Comparison of ENCODE assay signal across 3 cellular contexts in genomic region chr5:82246960-82247574, GRCh38.
A peak's percentile ranks its signal among the peaks of the same experiment; 100 is the strongest.
TF ChIP-seq lines count a peak whose summit lies in the region.

No MANE protein-coding gene starts in this region.

TF ChIP-seq in SK-N-SH treated with all-trans-retinoic acid at 6 μM for 48 hours, 23 proteins besides CTCF, POLR2A, EP300 and RAD21:
- TF ChIP-seq ZFP3 (CRISPR knock-in tag; IDR thresholded peaks at IDR 0.05) (no peak), ZFP30 (CRISPR knock-in tag; IDR thresholded peaks at IDR 0.05) (peak; percentile 74)
TF ChIP-seq in SK-N-SH treated with all-trans-retinoic acid at 6 μM for 48 hours: peak in this region for 1.

TF ChIP-seq in SK-N-SH, 30 proteins besides CTCF, POLR2A, EP300 and RAD21:
- TF ChIP-seq JUND (IDR thresholded peaks at IDR 0.05) (no peak), RFX5 (IDR thresholded peaks at IDR 0.05; ENCODE audit: low read length) (no peak), REST (IDR thresholded peaks at IDR 0.05; ENCODE audit: low read depth, low read length) (no peak), ZBTB33 (IDR thresholded peaks at IDR 0.05; ENCODE audit: borderline replicate concordance, low read depth) (no peak), NRF1 (IDR thresholded peaks at IDR 0.05; ENCODE audit: low read depth, low read length) (no peak), POLR2AphosphoS5 (IDR thresholded peaks at IDR 0.05; ENCODE audit: low read depth, low read length) (no peak), FOXM1 (IDR thresholded peaks at IDR 0.05; ENCODE audit: low read depth) (no peak)
- TF ChIP-seq, protein P1, sequence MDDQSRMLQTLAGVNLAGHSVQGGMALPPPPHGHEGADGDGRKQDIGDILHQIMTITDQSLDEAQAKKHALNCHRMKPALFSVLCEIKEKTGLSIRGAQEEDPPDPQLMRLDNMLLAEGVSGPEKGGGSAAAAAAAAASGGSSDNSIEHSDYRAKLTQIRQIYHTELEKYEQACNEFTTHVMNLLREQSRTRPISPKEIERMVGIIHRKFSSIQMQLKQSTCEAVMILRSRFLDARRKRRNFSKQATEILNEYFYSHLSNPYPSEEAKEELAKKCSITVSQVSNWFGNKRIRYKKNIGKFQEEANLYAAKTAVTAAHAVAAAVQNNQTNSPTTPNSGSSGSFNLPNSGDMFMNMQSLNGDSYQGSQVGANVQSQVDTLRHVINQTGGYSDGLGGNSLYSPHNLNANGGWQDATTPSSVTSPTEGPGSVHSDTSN (IDR thresholded peaks at IDR 0.05): no peak

TF ChIP-seq in K562, 482 proteins besides CTCF, POLR2A, EP300 and RAD21:
- TF ChIP-seq ZNF280B (CRISPR knock-in tag; IDR thresholded peaks at IDR 0.05): 0 out of 2 replicates have a peak, but pooled peaks have one; percentile 63
- peak in 1 of 2 experiments; percentile 70; a peak in 2 of 3 replicates for TF ChIP-seq CBX3 (IDR thresholded peaks at IDR 0.05; ENCODE audit: borderline replicate concordance in 1 of 2, low read length in 2 of 2)
- no peak for TF ChIP-seq ZNF395 (CRISPR knock-in tag; IDR thresholded peaks at IDR 0.05)
- peak; percentile 76 for TF ChIP-seq RBM25 (IDR thresholded peaks at IDR 0.05; ENCODE audit: low read depth, low read length, severe bottlenecking)
- TF ChIP-seq TRIM28 (IDR thresholded peaks at IDR 0.05): peak; percentile 95; the same call in 1 of the 2 replicates
- TF ChIP-seq ZZZ3 (IDR thresholded peaks at IDR 0.05): no peak
- no peak for TF ChIP-seq ZNF384 (IDR thresholded peaks at IDR 0.05; ENCODE audit: low read depth, low read length)
- TF ChIP-seq, protein P2, sequence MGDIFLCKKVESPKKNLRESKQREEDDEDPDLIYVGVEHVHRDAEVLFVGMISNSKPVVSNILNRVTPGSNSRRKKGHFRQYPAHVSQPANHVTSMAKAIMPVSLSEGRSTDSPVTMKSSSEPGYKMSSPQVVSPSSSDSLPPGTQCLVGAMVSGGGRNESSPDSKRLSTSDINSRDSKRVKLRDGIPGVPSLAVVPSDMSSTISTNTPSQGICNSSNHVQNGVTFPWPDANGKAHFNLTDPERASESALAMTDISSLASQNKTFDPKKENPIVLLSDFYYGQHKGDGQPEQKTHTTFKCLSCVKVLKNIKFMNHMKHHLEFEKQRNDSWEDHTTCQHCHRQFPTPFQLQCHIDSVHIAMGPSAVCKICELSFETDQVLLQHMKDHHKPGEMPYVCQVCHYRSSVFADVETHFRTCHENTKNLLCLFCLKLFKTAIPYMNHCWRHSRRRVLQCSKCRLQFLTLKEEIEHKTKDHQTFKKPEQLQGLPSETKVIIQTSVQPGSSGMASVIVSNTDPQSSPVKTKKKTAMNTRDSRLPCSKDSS (IDR thresholded peaks at IDR 0.05; ENCODE audit: low read depth, partially characterized antibody): peak; percentile 95
- TF ChIP-seq SMARCA5 (IDR thresholded peaks at IDR 0.05): peak; percentile 48; the same call in 1 of the 2 replicates
- TF ChIP-seq TRIM24 (IDR thresholded peaks at IDR 0.05): peak in 1 of 2 experiments; percentile 61; a peak in 2 of 4 replicates
- TF ChIP-seq, protein P3, sequence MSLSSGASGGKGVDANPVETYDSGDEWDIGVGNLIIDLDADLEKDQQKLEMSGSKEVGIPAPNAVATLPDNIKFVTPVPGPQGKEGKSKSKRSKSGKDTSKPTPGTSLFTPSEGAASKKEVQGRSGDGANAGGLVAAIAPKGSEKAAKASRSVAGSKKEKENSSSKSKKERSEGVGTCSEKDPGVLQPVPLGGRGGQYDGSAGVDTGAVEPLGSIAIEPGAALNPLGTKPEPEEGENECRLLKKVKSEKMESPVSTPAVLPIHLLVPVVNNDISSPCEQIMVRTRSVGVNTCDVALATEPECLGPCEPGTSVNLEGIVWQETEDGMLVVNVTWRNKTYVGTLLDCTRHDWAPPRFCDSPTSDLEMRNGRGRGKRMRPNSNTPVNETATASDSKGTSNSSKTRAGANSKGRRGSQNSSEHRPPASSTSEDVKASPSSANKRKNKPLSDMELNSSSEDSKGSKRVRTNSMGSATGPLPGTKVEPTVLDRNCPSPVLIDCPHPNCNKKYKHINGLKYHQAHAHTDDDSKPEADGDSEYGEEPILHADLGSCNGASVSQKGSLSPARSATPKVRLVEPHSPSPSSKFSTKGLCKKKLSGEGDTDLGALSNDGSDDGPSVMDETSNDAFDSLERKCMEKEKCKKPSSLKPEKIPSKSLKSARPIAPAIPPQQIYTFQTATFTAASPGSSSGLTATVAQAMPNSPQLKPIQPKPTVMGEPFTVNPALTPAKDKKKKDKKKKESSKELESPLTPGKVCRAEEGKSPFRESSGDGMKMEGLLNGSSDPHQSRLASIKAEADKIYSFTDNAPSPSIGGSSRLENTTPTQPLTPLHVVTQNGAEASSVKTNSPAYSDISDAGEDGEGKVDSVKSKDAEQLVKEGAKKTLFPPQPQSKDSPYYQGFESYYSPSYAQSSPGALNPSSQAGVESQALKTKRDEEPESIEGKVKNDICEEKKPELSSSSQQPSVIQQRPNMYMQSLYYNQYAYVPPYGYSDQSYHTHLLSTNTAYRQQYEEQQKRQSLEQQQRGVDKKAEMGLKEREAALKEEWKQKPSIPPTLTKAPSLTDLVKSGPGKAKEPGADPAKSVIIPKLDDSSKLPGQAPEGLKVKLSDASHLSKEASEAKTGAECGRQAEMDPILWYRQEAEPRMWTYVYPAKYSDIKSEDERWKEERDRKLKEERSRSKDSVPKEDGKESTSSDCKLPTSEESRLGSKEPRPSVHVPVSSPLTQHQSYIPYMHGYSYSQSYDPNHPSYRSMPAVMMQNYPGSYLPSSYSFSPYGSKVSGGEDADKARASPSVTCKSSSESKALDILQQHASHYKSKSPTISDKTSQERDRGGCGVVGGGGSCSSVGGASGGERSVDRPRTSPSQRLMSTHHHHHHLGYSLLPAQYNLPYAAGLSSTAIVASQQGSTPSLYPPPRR (CRISPR knock-in tag; IDR thresholded peaks at IDR 0.05; ENCODE audit: borderline replicate concordance): no peak
